ENCODE assay signal across 17 cellular contexts in the genomic region with DNA sequence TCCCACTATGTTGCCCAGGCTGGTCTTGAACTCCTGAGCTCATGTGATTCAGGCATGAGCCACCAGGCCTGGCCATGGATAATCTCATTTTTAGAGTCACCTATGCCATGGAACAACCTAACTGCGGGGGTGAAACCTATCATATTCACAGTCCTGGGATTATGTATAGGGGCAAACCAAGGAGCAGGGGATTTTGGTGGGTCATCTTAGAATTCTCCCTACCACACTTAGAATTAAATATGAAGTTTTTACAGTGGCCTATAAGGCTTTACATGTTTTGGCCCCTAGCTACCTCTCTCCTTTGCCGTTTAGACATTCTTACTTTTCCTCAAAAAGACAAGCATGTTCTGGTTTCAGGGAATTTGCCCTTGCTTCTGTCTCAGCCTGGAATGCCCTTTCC. TPM values are rescaled to one million over a fixed set of nuclear protein-coding genes. Genes with fewer than 3 reads are reported as not detected.
A peak's percentile ranks its signal among the peaks of the same experiment; 100 is the strongest.
DNase-seq lines count a peak whose midpoint lies in the region; ATAC-seq and TF ChIP-seq lines count a peak whose summit lies in the region.
"Had no signal": no experiment of that assay in that cellular context is flagged by ENCODE, and none has a peak within 500 bp of the region (broad histone marks: within the 10 kb centered on the region; RNA-seq: fewer than 3 reads in every experiment).

No MANE protein-coding gene starts in this region.

- no peaks in the 10 kb centered on the region for H3K27me3 Mint-ChIP-seq in nephron (ENCODE audit: low read depth)

- H3K27me3 ChIP-seq in H7 (ENCODE audit: control insufficient read depth, insufficient read depth, low read length), result no peaks in the 10 kb centered on the region

- peak overlapping the region in 2 of 3 experiments; percentile 50 to 79 for H3K27ac Mint-ChIP-seq in nephron
- H3K27ac Mint-ChIP-seq: CD14-positive monocyte; CD8-positive, alpha-beta T cell; HFFc6 had no signal

- no peak for TF ChIP-seq CTCF in HEK293 (tag by site-specific recombination; IDR thresholded peaks at IDR 0.05)
- TF ChIP-seq CTCF in nephron (IDR thresholded peaks at IDR 0.05; ENCODE audit: unreplicated experiment in 3 of 3), result no peak

- CTCF ChIA-PET in HEK293 (lab: Yijun Ruan, JAX), result interaction anchor here (0.6 to 4.7 kb wide), 10 partner anchors 8 to 329 kb away, joined by 3 to 33 read pairs (median 5); partner anchors contain the start of gene VEGFA

- H3K36me3 ChIP-seq in H7 (replicated peaks; ENCODE audit: control insufficient read depth, insufficient read depth, low read length), result no peaks in the 10 kb centered on the region
- H3K36me3 ChIP-seq in HEK293 (ENCODE audit: control insufficient read depth in 2 of 2, insufficient read depth in 1 of 2, low read length in 2 of 2), result no peaks in the 10 kb centered on the region
- H3K36me3 ChIP-seq: HAP-1 had no signal

- no peak overlapping the region for H3K4me3 Mint-ChIP-seq in nephron
- H3K4me3 Mint-ChIP-seq: CD14-positive monocyte; CD8-positive, alpha-beta T cell; HFFc6 had no signal

- peak; percentile 4 for DNase-seq in H7
- peak; percentile 12 for DNase-seq in sciatic nerve (ENCODE audit: low spot score)
- DNase-seq in T-helper 1 cell, result no peak
- DNase-seq in NCI-H526 (lab: John Stamatoyannopoulos, UW), result no peak
- no peak for DNase-seq in GF-D8 (lab: John Stamatoyannopoulos, UW)
- DNase-seq: CD8-positive, alpha-beta T cell; COR-L47; DMS153; DMS79 treated with DMSO at 0.1 percent for 48 hours; EL; GOT3; HFFc6 had no signal

- intact Hi-C loops in sciatic nerve (cut with DNase I), result no loop called here

- no peaks in the 10 kb centered on the region for H3K36me3 Mint-ChIP-seq in nephron (ENCODE audit: low read depth)
- H3K36me3 Mint-ChIP-seq: CD14-positive monocyte; CD8-positive, alpha-beta T cell had no signal

- no peaks in the 10 kb centered on the region for H3K9me3 ChIP-seq in HEK293 (ENCODE audit: control insufficient read depth, insufficient read depth, low read depth, low read length)
- H3K9me3 ChIP-seq: A549, HAP-1 had no signal

- H3K4me3 ChIP-seq in H7 (ENCODE audit: insufficient read depth, low read depth, low read length), result no peak overlapping the region
- H3K4me3 ChIP-seq in HEK293 (ENCODE audit: low read depth, low read length), result no peak overlapping the region
- H3K4me3 ChIP-seq: A549, HAP-1 had no signal

- no peak for ATAC-seq in sciatic nerve
- ATAC-seq: A549; CD8-positive, alpha-beta T cell had no signal

- POLR2A ChIA-PET in HEK293 (lab: Yijun Ruan, JAX), result no interaction called here

- H3K4me1 ChIP-seq in HEK293 (ENCODE audit: control insufficient read depth, insufficient read depth, low read length), result no peaks in the 10 kb centered on the region
- H3K4me1 ChIP-seq: HAP-1 had no signal

- no peaks in the 10 kb centered on the region for H3K9me3 Mint-ChIP-seq in nephron
- H3K9me3 Mint-ChIP-seq: CD14-positive monocyte; CD8-positive, alpha-beta T cell; HFFc6 had no signal

- no peak overlapping the region for H3K27ac ChIP-seq in HEK293 (ENCODE audit: extremely low read depth, low read depth, low read length)
- H3K27ac ChIP-seq: A549 had no signal

- peaks cover 40% of the 10 kb centered on the region for H3K4me1 Mint-ChIP-seq in nephron
- H3K4me1 Mint-ChIP-seq: CD14-positive monocyte had no signal

TF ChIP-seq in HEK293, 187 proteins besides CTCF, POLR2A, EP300 and RAD21:
- TF ChIP-seq ZNF677 (tag by site-specific recombination; IDR thresholded peaks at IDR 0.05) (no peak), ZNF404 (tag by site-specific recombination; IDR thresholded peaks at IDR 0.05) (no peak), PRDM10 (tag by site-specific recombination; IDR thresholded peaks at IDR 0.05) (peak; percentile 78), ZNF785 (tag by site-specific recombination; IDR thresholded peaks at IDR 0.05) (no peak), ZNF571 (tag by site-specific recombination; IDR thresholded peaks at IDR 0.05) (no peak), ZNF629 (tag by site-specific recombination; IDR thresholded peaks at IDR 0.05) (no peak)

RNA-seq across cellular contexts. Expression of gene VEGFA, which starts 20.6 kb away (rescaled TPM):
- total RNA-seq in H7 (2014; rRNA removed; shearing (Covaris generic)), result 32.1 and 39.6 TPM in 2 replicates
- 155 TPM for total RNA-seq in sciatic nerve

Comparison
In these comparisons a context has a peak if more than half of its experiments do, and no peak if none do; other contexts are left out.
1. DNase-seq: peak in H7 (single experiment) and sciatic nerve (single experiment); none in T-helper 1 cell (0 of 5), NCI-H526 (0 of 2) and GF-D8 (single experiment).